In the genomic region with DNA sequence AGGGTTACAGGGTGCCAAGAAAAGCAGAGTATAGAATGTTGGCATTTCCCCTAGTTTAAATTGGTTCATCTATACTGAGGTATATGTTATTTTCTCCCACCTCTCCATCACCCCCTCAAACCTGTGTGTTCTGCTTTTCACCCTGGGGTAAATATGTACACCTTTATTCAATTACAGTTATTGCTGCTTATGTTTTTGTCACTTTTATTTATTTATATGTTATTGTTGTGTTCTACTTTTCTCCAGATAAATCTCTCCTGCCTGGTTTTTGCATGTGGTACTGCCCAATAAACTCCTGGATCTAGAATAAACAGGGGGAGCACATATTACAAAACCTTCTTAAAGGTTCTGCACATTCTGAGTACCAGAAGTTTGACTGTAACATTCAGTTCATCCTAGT, we compare ENCODE assay signal across 17 cellular contexts.
"Had no signal": no experiment of that assay in that cellular context is flagged by ENCODE, and none has a peak within 500 bp of the region (broad histone marks: within the 10 kb centered on the region; RNA-seq: fewer than 3 reads in every experiment).

No MANE protein-coding gene starts in this region.

- H3K4me3 ChIP-seq: stomach, suprapubic skin, testis, thoracic aorta, thyroid gland, tibial artery, tibial nerve, transverse colon, upper lobe of left lung, upper lobe of right lung, uterus, vagina had no signal

- H3K36me3 ChIP-seq: stomach, suprapubic skin, thoracic aorta, thyroid gland, tibial nerve, transverse colon, upper lobe of right lung, uterus, vagina had no signal

- H3K27ac ChIP-seq: stomach, suprapubic skin, testis, thoracic aorta, thyroid gland, tibial artery, tibial nerve, transverse colon, upper lobe of left lung, upper lobe of right lung, uterus, vagina had no signal

- ATAC-seq: stimulated activated effector memory CD8-positive, alpha-beta T cell treated with anti-CD3 and anti-CD28 coated beads, Interleukin-12 subunit alpha, Interleukin-12 subunit beta, amount 100 ng/mL, for 72 hours; stimulated activated memory B cell treated with anti-CD40 and anti-IgM and Interleukin-4, amounts not matched to agents 10 μg/mL and 1 μg/mL and 100 μg/mL, for 72 hours; stimulated activated naive B cell treated with anti-CD40 and anti-IgM and Interleukin-4, amounts not matched to agents 10 μg/mL and 1 μg/mL and 100 μg/mL, for 72 hours; stimulated activated naive CD8-positive, alpha-beta T cell treated with anti-CD3 and anti-CD28 coated beads, Interleukin-15, amount 100 ng/mL, for 72 hours; stimulated activated naive CD8-positive, alpha-beta T cell treated with anti-CD3 and anti-CD28 coated beads, Interleukin-15, Interleukin-2, amounts not matched to agents 100 U/mL and 50 U/mL, for 24 hours; upper lobe of right lung had no signal

- H3K4me1 ChIP-seq: suprapubic skin, testis, thyroid gland, transverse colon, upper lobe of left lung, upper lobe of right lung, uterus, vagina had no signal

- H3K9me3 ChIP-seq: stomach, suprapubic skin, testis, thoracic aorta, thyroid gland, tibial artery, tibial nerve, transverse colon, upper lobe of left lung, upper lobe of right lung, uterus, vagina had no signal
